Comparison of ENCODE assay signal across 16 cellular contexts in the genomic region with DNA sequence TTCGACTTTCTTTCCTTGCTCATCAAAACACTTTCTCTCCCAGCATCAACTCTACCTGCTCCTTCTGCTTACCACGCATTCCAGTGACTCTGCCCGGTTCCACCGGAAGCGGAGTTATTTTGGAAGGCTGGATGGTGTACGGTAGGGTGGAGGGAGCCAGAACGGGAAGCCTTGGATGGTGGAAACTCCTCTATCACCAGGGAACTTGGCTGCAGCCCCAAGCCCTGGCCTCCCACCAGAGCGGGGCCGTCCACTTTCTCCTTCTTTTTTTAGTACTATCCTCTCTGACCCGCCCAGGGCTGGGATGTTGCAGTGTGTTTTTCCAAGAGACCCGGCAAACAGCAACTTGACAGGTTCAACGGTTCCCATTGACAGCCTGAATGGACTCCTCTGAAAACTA. TPM values are rescaled to one million over a fixed set of nuclear protein-coding genes. Genes with fewer than 3 reads are reported as not detected.
DNase-seq lines count a peak whose midpoint lies in the region; ATAC-seq and TF ChIP-seq lines count a peak whose summit lies in the region.
"Had no signal": no experiment of that assay in that cellular context is flagged by ENCODE, and none has a peak within 500 bp of the region (broad histone marks: within the 10 kb centered on the region; RNA-seq: fewer than 3 reads in every experiment).

No MANE protein-coding gene starts in this region.

- ATAC-seq in Right ventricle myocardium superior (ENCODE audit: poor library complexity) (peak; percentile 71), left ventricle myocardium superior (peak; percentile 86)

- no peak for TF ChIP-seq POLR2A in testis (IDR thresholded peaks at IDR 0.05)

- H3K36me3 ChIP-seq in right atrium auricular region (no peaks in the 10 kb centered on the region), testis (ENCODE audit: low read depth, missing control alignments) (no peaks in the 10 kb centered on the region)
- H3K36me3 ChIP-seq: BLaER1 had no signal

- TF ChIP-seq CTCF in right atrium auricular region (IDR thresholded peaks at IDR 0.05), result no peak
- TF ChIP-seq CTCF in testis (IDR thresholded peaks at IDR 0.05), result no peak
- TF ChIP-seq CTCF in GM20000 (IDR thresholded peaks at IDR 0.05; ENCODE audit: extremely low read depth, missing control alignments), result no peak

- H3K4me1 ChIP-seq in right atrium auricular region, result no peaks in the 10 kb centered on the region
- H3K4me1 ChIP-seq in testis, result no peaks in the 10 kb centered on the region
- H3K4me1 ChIP-seq: BLaER1 had no signal

- WGBS in testis, 2 donors, result 46% methylated on average over 7 to 12 of the region's 12 CpGs

- no peak overlapping the region for H3K4me3 ChIP-seq in right atrium auricular region
- no peak overlapping the region for H3K4me3 ChIP-seq in testis
- H3K4me3 ChIP-seq: BLaER1 had no signal

- H3K27me3 ChIP-seq in right atrium auricular region (no peaks in the 10 kb centered on the region), testis (no peaks in the 10 kb centered on the region)

- H3K27ac ChIP-seq in right atrium auricular region (no peak overlapping the region), testis (no peak overlapping the region)
- H3K27ac ChIP-seq: BLaER1 had no signal

- DNase-seq in Right ventricle myocardium superior (peak; percentile 50), right atrium auricular region (ENCODE audit: low spot score) (no peak), left ventricle myocardium superior (peak; percentile 60), testis (peak; percentile 15), GM20000 (ENCODE audit: low spot score) (no peak), DMS 273 (lab: John Stamatoyannopoulos, UW; ENCODE audit: unreplicated experiment) (no peak)
- no peak for DNase-seq in activated CD8-positive, alpha-beta memory T cell treated with anti-CD3 and anti-CD28 coated beads, Interleukin-2, amount 50 U/mL, for 4 hours
- DNase-seq: 8988T; CD4-positive, alpha-beta memory T cell; DMS79 treated with DMSO at 0.1 percent for 48 hours; GF-D8; GOT3; H9 had no signal

- H3K9me3 ChIP-seq in right atrium auricular region (peaks cover 0 to 15% of the 10 kb centered on the region in 2 donors), testis (no peaks in the 10 kb centered on the region)

- intact Hi-C loops in Right ventricle myocardium superior (cut with DNase I), result no loop called here
- intact Hi-C loops in left ventricle myocardium superior (cut with micrococcal nuclease), result no loop called here
- intact Hi-C loops in testis (cut with DNase I; ENCODE audit: low total_unique reads), result no loop called here

RNA-seq across cellular contexts. Expression of gene ADGRG2, which starts 27.6 kb away (rescaled TPM):
- total RNA-seq in Right ventricle myocardium superior, result 0.78 TPM
- total RNA-seq in right atrium auricular region, result 1 to 10 TPM in 1 of 2 donors, under 1 TPM in 1; 0.67 to 2.3 TPM
- total RNA-seq in left ventricle myocardium superior, result 0.17 TPM
- 1 to 10 TPM; 5.0 to 5.8 TPM for total RNA-seq in testis
- polyA plus RNA-seq in testis (ENCODE audit: insufficient read depth, low read depth, low replicate concordance), result 17.2 TPM
- total RNA-seq: CD4-positive, alpha-beta memory T cell; HT-29 had no signal
- polyA plus RNA-seq: CD14-positive monocyte; CD4-positive, alpha-beta memory T cell had no signal

Comparison
In these comparisons a context has a peak if more than half of its experiments do, and no peak if none do; other contexts are left out.
1. DNase-seq: peak in Right ventricle myocardium superior (single experiment), left ventricle myocardium superior (single experiment) and testis (single experiment); none in right atrium auricular region (single experiment), GM20000 (single experiment), DMS 273 (single experiment) and activated CD8-positive, alpha-beta memory T cell treated with anti-CD3 and anti-CD28 coated beads, Interleukin-2, amount 50 U/mL, for 4 hours (single experiment).